ENCODE assay signal across 8 cellular contexts in genomic region chr16:68086860-68087268, GRCh38. TPM values are rescaled to one million over a fixed set of nuclear protein-coding genes. Genes with fewer than 3 reads are reported as not detected.
DNase-seq lines count a peak whose midpoint lies in the region; TF ChIP-seq lines count a peak whose summit lies in the region.

No MANE protein-coding gene starts in this region.

- peak overlapping the region; percentile 79 for H3K4me3 ChIP-seq in WI38 (ENCODE audit: low read depth, low read length)
- H3K4me3 ChIP-seq in iPS-11a (ENCODE audit: low read depth, low read length), result peak overlapping the region; percentile 86
- H3K4me3 ChIP-seq in testis, result peak overlapping the region; percentile 85 to 98

- H3K36me3 ChIP-seq in testis (ENCODE audit: low read depth, missing control alignments), result no peaks in the 10 kb centered on the region

- H3K27me3 ChIP-seq in testis, result no peaks in the 10 kb centered on the region

- H3K9me3 ChIP-seq in testis, result no peaks in the 10 kb centered on the region

- H3K4me3 Mint-ChIP-seq in T-helper 2 cell treated with Interferon-gamma antibody and Interleukin-4, amounts not matched to agents 5 μg/mL and 100 μg/mL, for 36 hours, result peak overlapping the region; percentile 91

- no peak for TF ChIP-seq POLR2A in testis (IDR thresholded peaks at IDR 0.05)

- no peak for DNase-seq in T-helper 2 cell treated with Interferon-gamma antibody and Interleukin-4, amounts not matched to agents 5 μg/mL and 100 μg/mL, for 36 hours (ENCODE audit: low spot score)
- DNase-seq in T-helper 2 cell (no peak), testis (no peak), NCI-H128 (lab: John Stamatoyannopoulos, UW; ENCODE audit: unreplicated experiment) (no peak), putamen (ENCODE audit: low spot score) (no peak)
- no peak for DNase-seq in stimulated activated CD4-positive, alpha-beta T cell treated with anti-CD3 and anti-CD28 coated beads, Interleukin-1b, Interleukin-23, amount 100 ng/mL, for 48 hours

- peaks cover 28% of the 10 kb centered on the region for H3K4me1 ChIP-seq in testis

- peak overlapping the region in 1 of 2 donors; percentile 99 for H3K27ac ChIP-seq in testis

- no peaks in the 10 kb centered on the region for H3K9me3 Mint-ChIP-seq in T-helper 2 cell treated with Interferon-gamma antibody and Interleukin-4, amounts not matched to agents 5 μg/mL and 100 μg/mL, for 36 hours

- no peaks in the 10 kb centered on the region for H3K27me3 Mint-ChIP-seq in T-helper 2 cell treated with Interferon-gamma antibody and Interleukin-4, amounts not matched to agents 5 μg/mL and 100 μg/mL, for 36 hours (ENCODE audit: low read depth)

- 8 to 9% methylated on average over 6 of the region's 6 CpGs for WGBS in testis, 2 donors

- H3K36me3 Mint-ChIP-seq in T-helper 2 cell treated with Interferon-gamma antibody and Interleukin-4, amounts not matched to agents 5 μg/mL and 100 μg/mL, for 36 hours (ENCODE audit: low read depth), result peaks cover 27% of the 10 kb centered on the region

- peak overlapping the region; percentile 85 for H3K27ac Mint-ChIP-seq in T-helper 2 cell treated with Interferon-gamma antibody and Interleukin-4, amounts not matched to agents 5 μg/mL and 100 μg/mL, for 36 hours

- TF ChIP-seq CTCF in WI38 (IDR thresholded peaks at IDR 0.05; ENCODE audit: low read depth, low read length) (no peak), testis (IDR thresholded peaks at IDR 0.05) (no peak)

- peaks cover 57% of the 10 kb centered on the region for H3K4me1 Mint-ChIP-seq in T-helper 2 cell treated with Interferon-gamma antibody and Interleukin-4, amounts not matched to agents 5 μg/mL and 100 μg/mL, for 36 hours (ENCODE audit: low read depth)

- intact Hi-C loops in testis (cut with DNase I; ENCODE audit: low total_unique reads), result loop anchor here (10.0 kb wide), 1 partner anchor 148 kb away; the partner anchor contains the start of gene ESRP2

RNA-seq across cellular contexts. Expression of gene NFATC3, which starts 1.7 kb away (rescaled TPM):
- total RNA-seq in testis, result 100 to 1,000 TPM in 1 of 2 donors, 10 to 100 TPM in 1; 94.7 to 115 TPM
- polyA plus RNA-seq in testis (ENCODE audit: insufficient read depth, low read depth, low replicate concordance), result 78.0 TPM
